1 cellular context compared by ENCODE assay signal in genomic region chr6:42453027-42453648, GRCh38.
TF ChIP-seq lines count a peak whose summit lies in the region.

No MANE protein-coding gene starts in this region.

TF ChIP-seq in IMR-90, 13 proteins besides CTCF, POLR2A, EP300 and RAD21:
- TF ChIP-seq MAFK (IDR thresholded peaks at IDR 0.05; ENCODE audit: low read depth, low read length): no peak
- TF ChIP-seq MXI1 (IDR thresholded peaks at IDR 0.05; ENCODE audit: borderline replicate concordance, low read depth, low read length): peak; percentile 54; the same call in 1 of the 2 replicates
- TF ChIP-seq MAZ (IDR thresholded peaks at IDR 0.05; ENCODE audit: borderline replicate concordance, low read depth, low read length): peak; percentile 91
- no peak for TF ChIP-seq NFE2L2 (IDR thresholded peaks at IDR 0.05; ENCODE audit: low read depth, low read length)
- TF ChIP-seq RFX5 (IDR thresholded peaks at IDR 0.05; ENCODE audit: low read depth, low read length): no peak
- TF ChIP-seq FOS (IDR thresholded peaks at IDR 0.05; ENCODE audit: low read depth, low read length): no peak
- peak; percentile 40 for TF ChIP-seq RCOR1 (IDR thresholded peaks at IDR 0.05; ENCODE audit: insufficient replicate concordance, low read length)
- TF ChIP-seq BHLHE40 (IDR thresholded peaks at IDR 0.05; ENCODE audit: low read depth, low read length): no peak; the same call in 1 of the 2 replicates
- peak; percentile 8; the same call in 1 of the 2 replicates for TF ChIP-seq SMC3 (IDR thresholded peaks at IDR 0.05; ENCODE audit: low read depth, low read length)
- no peak for TF ChIP-seq ELK1 (IDR thresholded peaks at IDR 0.05; ENCODE audit: borderline replicate concordance, low read depth, low read length)
- TF ChIP-seq CHD1 (IDR thresholded peaks at IDR 0.05; ENCODE audit: low read depth, low read length): no peak
- TF ChIP-seq USF2 (IDR thresholded peaks at IDR 0.05; ENCODE audit: low read depth, low read length): no peak
- TF ChIP-seq CEBPB (IDR thresholded peaks at IDR 0.05; ENCODE audit: low read depth, low read length): no peak
